In genomic region chr12:1546931-1547640, GRCh38 we compare ENCODE assay signal across 13 cellular contexts. TPM values are rescaled to one million over a fixed set of nuclear protein-coding genes. Genes with fewer than 3 reads are reported as not detected.
DNase-seq lines count a peak whose midpoint lies in the region; ATAC-seq, FAIRE-seq and TF ChIP-seq lines count a peak whose summit lies in the region.
"Had no signal": no experiment of that assay in that cellular context is flagged by ENCODE, and none has a peak within 500 bp of the region (broad histone marks: within the 10 kb centered on the region; RNA-seq: fewer than 3 reads in every experiment).

No MANE protein-coding gene starts in this region.

- CTCF ChIA-PET in HepG2 (lab: Yijun Ruan, JAX; ENCODE audit: low intra/inter-chr PET ratio, low total read pairs) = no interaction called here

- intact Hi-C loops in HepG2 (cut with micrococcal nuclease; ENCODE audit: unreplicated experiment) = no loop called here
- intact Hi-C loops in right lobe of liver (cut with DNase I) = no loop called here
- intact Hi-C loops in upper lobe of right lung (cut with DNase I) = no loop called here

- H3K79me2 ChIP-seq in HepG2 (ENCODE audit: insufficient read depth, low read length) = no peaks in the 10 kb centered on the region
- H3K79me2 ChIP-seq in OCI-LY3 (ENCODE audit: low read length) = peaks cover 35% of the 10 kb centered on the region

- H4K20me1 ChIP-seq in HepG2 (ENCODE audit: insufficient read depth, low read length) (no peaks in the 10 kb centered on the region), OCI-LY3 (ENCODE audit: insufficient read depth, low read length) (no peaks in the 10 kb centered on the region; the same call in 1 of the 2 replicates)
- H4K20me1 ChIP-seq: BLaER1 treated with 17β-estradiol and CSF1 and Interleukin-3, amounts not matched to agents 10 nM and 100 nM had no signal

- H3K4me2 ChIP-seq in HepG2 (ENCODE audit: low read depth, low read length) = no peak overlapping the region
- peak overlapping the region; percentile 67 for H3K4me2 ChIP-seq in OCI-LY3 (ENCODE audit: low read length)

- H3K9ac ChIP-seq in HepG2 (ENCODE audit: insufficient read depth, low read depth, low read length) = no peak overlapping the region
- 0 out of 2 replicates have a peak overlapping the region, but pooled peaks have one; percentile 5 for H3K9ac ChIP-seq in OCI-LY3 (ENCODE audit: low read length)
- H3K9ac ChIP-seq: BLaER1 treated with 17β-estradiol and CSF1 and Interleukin-3, amounts not matched to agents 10 nM and 100 nM had no signal

- no peak; the same call in 2 of the 3 replicates for ATAC-seq in HepG2
- ATAC-seq in right lobe of liver = no peak
- ATAC-seq in upper lobe of right lung = no peak
- ATAC-seq: HCT116 had no signal

- peaks cover 1 to 24% of the 10 kb centered on the region in 2 experiments; a peak in 4 of 5 replicates for H3K27me3 ChIP-seq in HepG2 (ENCODE audit: control insufficient read depth in 1 of 2, insufficient read depth in 2 of 2, low read length in 2 of 2)
- no peaks in the 10 kb centered on the region for H3K27me3 ChIP-seq in right lobe of liver
- H3K27me3 ChIP-seq in OCI-LY3 (ENCODE audit: low read depth, low read length) = no peaks in the 10 kb centered on the region
- H3K27me3 ChIP-seq in upper lobe of right lung = no peaks in the 10 kb centered on the region
- H3K27me3 ChIP-seq: BLaER1 treated with 17β-estradiol and CSF1 and Interleukin-3, amounts not matched to agents 10 nM and 100 nM had no signal

- no peak for FAIRE-seq in HepG2 (lab: Jason Lieb, UNC)
- FAIRE-seq: H54 had no signal

- H3K4me1 ChIP-seq in HepG2 (ENCODE audit: insufficient read depth, low read length) = no peaks in the 10 kb centered on the region
- no peaks in the 10 kb centered on the region for H3K4me1 ChIP-seq in right lobe of liver
- H3K4me1 ChIP-seq in OCI-LY3 (ENCODE audit: low read length) = peaks cover 29% of the 10 kb centered on the region
- H3K4me1 ChIP-seq in upper lobe of right lung = no peaks in the 10 kb centered on the region

- DNase-seq in HepG2 (ENCODE audit: low spot score) (no peak), right lobe of liver (no peak), kidney tubule cell (ENCODE audit: low spot score) (peak; percentile 30), upper lobe of right lung (peak; percentile 36), HT-29 (ENCODE audit: low spot score) (no peak), KBM-7 (no peak), DMS53 (lab: John Stamatoyannopoulos, UW) (no peak)
- DNase-seq: CD4-positive, CD25-positive, alpha-beta regulatory T cell had no signal

- TF ChIP-seq RAD21 in HepG2 (CRISPR knock-in tag; IDR thresholded peaks at IDR 0.05) = no peak

- H3K27ac ChIP-seq in HepG2 (ENCODE audit: extremely low read length, insufficient read depth, low read length) (no peak overlapping the region), right lobe of liver (no peak overlapping the region), OCI-LY3 (ENCODE audit: low read length) (0 out of 2 replicates have a peak overlapping the region, but pooled peaks have one; percentile 1), upper lobe of right lung (no peak overlapping the region)
- H3K27ac ChIP-seq: 22Rv1; BLaER1 treated with 17β-estradiol and CSF1 and Interleukin-3, amounts not matched to agents 10 nM and 100 nM had no signal

- H3K36me3 ChIP-seq in HepG2 (replicated peaks in 1 of 2; ENCODE audit: control insufficient read depth in 1 of 2, insufficient read depth in 2 of 2, low read length in 2 of 2) (no peaks in the 10 kb centered on the region), right lobe of liver (no peaks in the 10 kb centered on the region), OCI-LY3 (replicated peaks; ENCODE audit: low read depth, low read length) (peaks cover 10% of the 10 kb centered on the region), upper lobe of right lung (no peaks in the 10 kb centered on the region)
- H3K36me3 ChIP-seq: BLaER1 treated with 17β-estradiol and CSF1 and Interleukin-3, amounts not matched to agents 10 nM and 100 nM had no signal

- TF ChIP-seq POLR2A in HepG2 (IDR thresholded peaks at IDR 0.05; ENCODE audit: insufficient read depth in 1 of 2, low read depth in 2 of 2, low read length in 2 of 2) = no peak
- no peak for TF ChIP-seq POLR2A in right lobe of liver (IDR thresholded peaks at IDR 0.05)

- no peaks in the 10 kb centered on the region for H3K9me3 ChIP-seq in HepG2 (ENCODE audit: low read length)
- no peaks in the 10 kb centered on the region for H3K9me3 ChIP-seq in right lobe of liver
- 0 out of 2 replicates have a peak, but pooled peaks cover 10% of the 10 kb centered on the region for H3K9me3 ChIP-seq in OCI-LY3 (ENCODE audit: insufficient read depth, low read length)
- H3K9me3 ChIP-seq in upper lobe of right lung = no peaks in the 10 kb centered on the region

- in situ Hi-C loops in HepG2 (cut with HindIII; ENCODE audit: extremely low pct_ligation_motif_present, low pct_unique_long_range_greater_than_20kb) = no loop called here
- in situ Hi-C loops in KBM-7 (cut with MboI; ENCODE audit: low pct_unique_long_range_greater_than_20kb, low sequenced_read_pairs) = no loop called here

- no peak overlapping the region for H3K4me3 ChIP-seq in HepG2 (replicated peaks in 1 of 3; ENCODE audit: insufficient read depth in 1 of 3, low read depth in 2 of 3, low read length in 3 of 3)
- no peak overlapping the region for H3K4me3 ChIP-seq in right lobe of liver
- H3K4me3 ChIP-seq in OCI-LY3 (ENCODE audit: low read length) = peak overlapping the region; percentile 39
- H3K4me3 ChIP-seq in upper lobe of right lung = no peak overlapping the region
- H3K4me3 ChIP-seq: BLaER1 treated with 17β-estradiol and CSF1 and Interleukin-3, amounts not matched to agents 10 nM and 100 nM had no signal

- TF ChIP-seq CTCF in HepG2 (CRISPR knock-in tag; IDR thresholded peaks at IDR 0.05) (no peak), right lobe of liver (IDR thresholded peaks at IDR 0.05) (no peak), OCI-LY3 (IDR thresholded peaks at IDR 0.05; ENCODE audit: low read depth, low read length) (no peak), upper lobe of right lung (IDR thresholded peaks at IDR 0.05) (no peak)

- BruUV-seq in HepG2 (replicated peaks; lab: Mats Ljungman, UMichigan) = no TSS peak

- 19% methylated on average over 9 of the region's 19 CpGs for WGBS in HepG2 (ENCODE audit: low lambda C conversion rate)
- 72% methylated on average over 5 of the region's 19 CpGs for WGBS in right lobe of liver (ENCODE audit: insufficient coverage, low coverage, low lambda C conversion rate, missing lambda C conversion rate)

- H2AFZ ChIP-seq in HepG2 (ENCODE audit: low read length) (no peak overlapping the region), OCI-LY3 (ENCODE audit: low read depth, low read length) (no peak overlapping the region)

- POLR2A ChIA-PET in HepG2 (lab: Yijun Ruan, JAX) = no interaction called here

- TF ChIP-seq EP300 in HepG2 (IDR thresholded peaks at IDR 0.05; ENCODE audit: low read depth in 2 of 2, low read length in 2 of 2) (no peak), HepG2 (CRISPR knock-in tag; IDR thresholded peaks at IDR 0.05; ENCODE audit: borderline replicate concordance) (no peak)

TF ChIP-seq in HepG2, 621 proteins besides CTCF, POLR2A, EP300 and RAD21:
- no peak for TF ChIP-seq ZSCAN9 (CRISPR knock-in tag; IDR thresholded peaks at IDR 0.05; ENCODE audit: borderline replicate concordance)
- 0 out of 2 replicates have a peak, but pooled peaks have one; percentile 38 for TF ChIP-seq EZH2 (conservative IDR thresholded peaks at IDR 0.05; ENCODE audit: low read depth, low read length)
TF ChIP-seq in HepG2: peak in this region for 1.

RNA-seq across cellular contexts. Expression of gene FBXL14, which starts 47.3 kb away (rescaled TPM):
- total RNA-seq in HepG2 (2016; rRNA removed; fragmentation: Illumina TruSeq; extraction: Trizol) = 5.5 and 7.0 TPM in 2 replicates
- total RNA-seq in HepG2 (2016; cell fraction: cytosol; rRNA removed; fragmentation: Illumina TruSeq; extraction: Trizol; ENCODE audit: low read depth) = 1.6 TPM in 2 replicates
- 5.8 and 6.3 TPM in 2 replicates for total RNA-seq in HepG2 (2016; cell fraction: insoluble cytoplasmic fraction; rRNA removed; fragmentation: Illumina TruSeq; extraction: Trizol)
- total RNA-seq in HepG2 (2016; cell fraction: membrane; rRNA removed; fragmentation: Illumina TruSeq; extraction: Trizol) = 7.3 and 8.4 TPM in 2 replicates
- 3.5 and 4.2 TPM in 2 replicates for total RNA-seq in HepG2 (2016; cell fraction: nucleus; rRNA removed; fragmentation: Illumina TruSeq; extraction: Trizol)
- 7.2 and 7.4 TPM in 2 replicates for polyA plus RNA-seq in HepG2 (2011; rRNA removed)
- 5.7 and 11.0 TPM in 2 replicates for polyA plus RNA-seq in HepG2 (2011; cell fraction: cytosol; rRNA removed)
- polyA plus RNA-seq in HepG2 (2011; cell fraction: nucleus; rRNA removed) = 4.8 and 5.6 TPM in 2 replicates
- polyA plus RNA-seq in HepG2 (2012) = 1.5 and 3.4 TPM in 2 replicates
- 1.3 and 1.5 TPM in 2 replicates for polyA plus RNA-seq in HepG2 (2016; cell fraction: cytosol; fragmentation: Illumina TruSeq; extraction: Trizol; ENCODE audit: low read depth)
- 4.3 and 4.9 TPM in 2 replicates for polyA plus RNA-seq in HepG2 (2016; cell fraction: insoluble cytoplasmic fraction; fragmentation: Illumina TruSeq; extraction: Trizol; ENCODE audit: low read depth)
- polyA plus RNA-seq in HepG2 (2016; cell fraction: membrane; fragmentation: Illumina TruSeq; extraction: Trizol; ENCODE audit: low read depth) = 3.9 and 4.6 TPM in 2 replicates
- polyA plus RNA-seq in HepG2 (2016; cell fraction: nucleus; fragmentation: Illumina TruSeq; extraction: Trizol; ENCODE audit: insufficient read depth, low read depth) = 2.8 and 3.0 TPM in 2 replicates
- polyA minus RNA-seq in HepG2 (2011; rRNA and poly(A)+ RNA removed; ENCODE audit: low replicate concordance) = 24.9 and 37.9 TPM in 2 replicates
- 5.9 and 9.1 TPM in 2 replicates for polyA minus RNA-seq in HepG2 (2011; cell fraction: cytosol; rRNA and poly(A)+ RNA removed)
- 3.3 and 4.5 TPM in 2 replicates for polyA minus RNA-seq in HepG2 (2011; cell fraction: nucleus; rRNA and poly(A)+ RNA removed)
- 1 to 10 TPM; 4.7 to 6.8 (median 5.4) TPM for total RNA-seq in right lobe of liver
- 17.3 TPM for total RNA-seq in upper lobe of right lung
- total RNA-seq in HT-29 (2014; rRNA removed; shearing (Covaris generic)) = 43.5 and 45.5 TPM in 2 replicates

Comparison
In these comparisons a context has a peak if more than half of its experiments do, and no peak if none do; other contexts are left out.
1. DNase-seq: peak in kidney tubule cell (single experiment) and upper lobe of right lung (single experiment); none in HepG2 (single experiment), right lobe of liver (0 of 3), HT-29 (single experiment), KBM-7 (single experiment) and DMS53 (single experiment).